Comparison of ENCODE assay signal across 25 cellular contexts in genomic region chr17:33297643-33298042, GRCh38. TPM values are rescaled to one million over a fixed set of nuclear protein-coding genes. Genes with fewer than 3 reads are reported as not detected.
DNase-seq lines count a peak whose midpoint lies in the region; ATAC-seq and TF ChIP-seq lines count a peak whose summit lies in the region.
"Had no signal": no experiment of that assay in that cellular context is flagged by ENCODE, and none has a peak within 500 bp of the region (broad histone marks: within the 10 kb centered on the region; RNA-seq: fewer than 3 reads in every experiment).

No MANE protein-coding gene starts in this region.

- ATAC-seq in activated naive CD8-positive, alpha-beta T cell treated with anti-CD3 and anti-CD28 coated beads, Interleukin-2, amount 50 U/mL, for 24 hours: no peak
- ATAC-seq: GM12878 had no signal

- H2BK15ac ChIP-seq in H9 (ENCODE audit: low read depth, low read length): no peak overlapping the region

- no peaks in the 10 kb centered on the region for H3K79me1 ChIP-seq in H9 (ENCODE audit: insufficient read depth, low read depth, low read length, poor library complexity, severe bottlenecking)

- no peak overlapping the region for H4K5ac ChIP-seq in H9 (ENCODE audit: insufficient read length, low read depth, low read length)

- H3K14ac ChIP-seq in H9 (ENCODE audit: insufficient read depth, low read length): no peak overlapping the region

- H3K79me2 ChIP-seq in H9 (ENCODE audit: insufficient read depth, low read length): no peaks in the 10 kb centered on the region; the same call in 1 of the 2 replicates

- H3K18ac ChIP-seq in H9 (ENCODE audit: insufficient read length, low read depth, low read length): no peak overlapping the region

- TF ChIP-seq CTCF in H9 (conservative IDR thresholded peaks at IDR 0.05) (no peak), Peyer's patch (IDR thresholded peaks at IDR 0.05) (no peak)

- WGBS in H9 (ENCODE audit: extremely low coverage, insufficient read length, low lambda C conversion rate): no CpG with 5 or more reads among the region's 4 CpGs

- peaks cover 15 to 68% (median 59%) of the 10 kb centered on the region in 10 experiments for H3K4me1 ChIP-seq in BLaER1 treated with 17β-estradiol and CSF1 and Interleukin-3, amounts not matched to agents 10 nM and 100 nM
- H3K4me1 ChIP-seq in H9 (ENCODE audit: insufficient read depth, low read length): no peaks in the 10 kb centered on the region; the same call in 1 of the 2 replicates
- H3K4me1 ChIP-seq in Peyer's patch: peaks cover 0 to 9% (median 0%) of the 10 kb centered on the region in 4 donors
- H3K4me1 ChIP-seq: BE2C had no signal

- TF ChIP-seq POLR2A in Peyer's patch (IDR thresholded peaks at IDR 0.05): no peak

- H3K4ac ChIP-seq in H9 (ENCODE audit: low read depth, low read length): no peak overlapping the region

- peak overlapping the region; percentile 55 for H3K27ac Mint-ChIP-seq in activated naive CD8-positive, alpha-beta T cell treated with anti-CD3 and anti-CD28 coated beads, Interleukin-2, amount 50 U/mL, for 24 hours
- no peak overlapping the region for H3K27ac Mint-ChIP-seq in activated naive CD8-positive, alpha-beta T cell treated with anti-CD3 and anti-CD28 coated beads for 36 hours
- no peak overlapping the region for H3K27ac Mint-ChIP-seq in H9
- H3K27ac Mint-ChIP-seq: CD14-positive monocyte; CD4-positive, alpha-beta memory T cell; CD4-positive, CD25-positive, alpha-beta regulatory T cell; CD8-positive, alpha-beta memory T cell had no signal

- peaks cover 5% of the 10 kb centered on the region for H3K23me2 ChIP-seq in H9 (ENCODE audit: insufficient read length, low read depth, low read length, poor library complexity, severe bottlenecking)

- peaks cover 2% of the 10 kb centered on the region for H3K36me3 Mint-ChIP-seq in activated naive CD8-positive, alpha-beta T cell treated with anti-CD3 and anti-CD28 coated beads, Interleukin-2, amount 50 U/mL, for 24 hours (ENCODE audit: low read depth)
- H3K36me3 Mint-ChIP-seq in activated naive CD8-positive, alpha-beta T cell treated with anti-CD3 and anti-CD28 coated beads for 36 hours: no peaks in the 10 kb centered on the region
- peaks cover 0 to 5% (median 0%) of the 10 kb centered on the region in 3 experiments; a peak in 2 of 7 replicates for H3K36me3 Mint-ChIP-seq in H9 (ENCODE audit: insufficient read depth in 1 of 3, low read depth in 3 of 3)
- H3K36me3 Mint-ChIP-seq: CD14-positive monocyte; CD4-positive, alpha-beta memory T cell; CD4-positive, CD25-positive, alpha-beta regulatory T cell had no signal

- no peak overlapping the region for H2BK20ac ChIP-seq in H9 (ENCODE audit: low read depth, low read length, poor library complexity, severe bottlenecking)

- no peak overlapping the region for H3T11ph ChIP-seq in H9 (ENCODE audit: low read length)

- H3K4me3 Mint-ChIP-seq in activated naive CD8-positive, alpha-beta T cell treated with anti-CD3 and anti-CD28 coated beads, Interleukin-2, amount 50 U/mL, for 24 hours: no peak overlapping the region
- H3K4me3 Mint-ChIP-seq in activated naive CD8-positive, alpha-beta T cell treated with anti-CD3 and anti-CD28 coated beads for 36 hours: no peak overlapping the region
- H3K4me3 Mint-ChIP-seq in H9: no peak overlapping the region
- H3K4me3 Mint-ChIP-seq: CD14-positive monocyte; CD4-positive, alpha-beta memory T cell; CD8-positive, alpha-beta memory T cell had no signal

- H2BK120ac ChIP-seq in H9 (ENCODE audit: low read depth, low read length, poor library complexity, severe bottlenecking): no peak overlapping the region

- peaks cover 4% of the 10 kb centered on the region for H3K4me1 Mint-ChIP-seq in activated naive CD8-positive, alpha-beta T cell treated with anti-CD3 and anti-CD28 coated beads, Interleukin-2, amount 50 U/mL, for 24 hours
- peaks cover 9% of the 10 kb centered on the region for H3K4me1 Mint-ChIP-seq in activated naive CD8-positive, alpha-beta T cell treated with anti-CD3 and anti-CD28 coated beads for 36 hours
- H3K4me1 Mint-ChIP-seq in H9: peaks cover 7 to 13% of the 10 kb centered on the region in 2 experiments
- H3K4me1 Mint-ChIP-seq: CD14-positive monocyte had no signal

- H3K23ac ChIP-seq in H9 (ENCODE audit: insufficient read length, low read depth, low read length): no peak overlapping the region

- H3K27me3 Mint-ChIP-seq in activated naive CD8-positive, alpha-beta T cell treated with anti-CD3 and anti-CD28 coated beads, Interleukin-2, amount 50 U/mL, for 24 hours: peaks cover 22% of the 10 kb centered on the region
- peaks cover 39% of the 10 kb centered on the region for H3K27me3 Mint-ChIP-seq in activated naive CD8-positive, alpha-beta T cell treated with anti-CD3 and anti-CD28 coated beads for 36 hours
- peaks cover 81% of the 10 kb centered on the region for H3K27me3 Mint-ChIP-seq in H9 (ENCODE audit: low read depth)

- no peak overlapping the region for H2AFZ ChIP-seq in H9 (ENCODE audit: low read length)

- H2AK5ac ChIP-seq in H9 (ENCODE audit: insufficient read length, low read length): no peak overlapping the region

- H2BK5ac ChIP-seq in H9 (ENCODE audit: insufficient read length, low read length): no peak overlapping the region

- peaks cover 4% of the 10 kb centered on the region for H3K9me3 Mint-ChIP-seq in activated naive CD8-positive, alpha-beta T cell treated with anti-CD3 and anti-CD28 coated beads, Interleukin-2, amount 50 U/mL, for 24 hours
- H3K9me3 Mint-ChIP-seq in activated naive CD8-positive, alpha-beta T cell treated with anti-CD3 and anti-CD28 coated beads for 36 hours: peaks cover 7% of the 10 kb centered on the region
- peaks cover 0 to 8% of the 10 kb centered on the region in 2 experiments; a peak in 2 of 5 replicates for H3K9me3 Mint-ChIP-seq in H9

- peaks cover 0 to 16% (median 0%) of the 10 kb centered on the region in 11 experiments; a peak in 6 of 22 replicates for H3K27me3 ChIP-seq in BLaER1 treated with 17β-estradiol and CSF1 and Interleukin-3, amounts not matched to agents 10 nM and 100 nM
- peaks cover 18% of the 10 kb centered on the region for H3K27me3 ChIP-seq in H9 (ENCODE audit: insufficient read depth, low read length)
- no peaks in the 10 kb centered on the region for H3K27me3 ChIP-seq in Peyer's patch

- H4K91ac ChIP-seq in H9 (ENCODE audit: insufficient read length, low read depth, low read length): no peak overlapping the region

- H3K9ac ChIP-seq in BLaER1 treated with 17β-estradiol and CSF1 and Interleukin-3, amounts not matched to agents 10 nM and 100 nM: no peak overlapping the region
- no peak overlapping the region for H3K9ac ChIP-seq in H9 (ENCODE audit: extremely low read depth, insufficient read length, low read length)

- H4K20me1 ChIP-seq in BLaER1 treated with 17β-estradiol and CSF1 and Interleukin-3, amounts not matched to agents 10 nM and 100 nM: peaks cover 0 to 9% (median 0%) of the 10 kb centered on the region in 11 experiments; a peak in 2 of 22 replicates
- peaks cover 3% of the 10 kb centered on the region for H4K20me1 ChIP-seq in H9 (ENCODE audit: control insufficient read depth, insufficient read depth, insufficient read length)

- H3K4me2 ChIP-seq in BLaER1 treated with 17β-estradiol and CSF1 and Interleukin-3, amounts not matched to agents 10 nM and 100 nM: peak overlapping the region in 7 of 11 experiments; percentile 93 to 100 (median 98); a peak in 10 of 22 replicates
- H3K4me2 ChIP-seq in H9 (ENCODE audit: insufficient read depth, insufficient read length, low read length): no peak overlapping the region

- H3K56ac ChIP-seq in H9 (ENCODE audit: insufficient read length, low read depth, low read length): no peak overlapping the region

- peaks cover 0 to 11% (median 0%) of the 10 kb centered on the region in 11 experiments; a peak in 6 of 22 replicates for H3K36me3 ChIP-seq in BLaER1 treated with 17β-estradiol and CSF1 and Interleukin-3, amounts not matched to agents 10 nM and 100 nM
- H3K36me3 ChIP-seq in Peyer's patch: no peaks in the 10 kb centered on the region
- H3K36me3 ChIP-seq: BE2C had no signal

- DNase-seq in activated naive CD8-positive, alpha-beta T cell treated with anti-CD3 and anti-CD28 coated beads, Interleukin-2, amount 50 U/mL, for 24 hours: no peak
- no peak for DNase-seq in activated naive CD8-positive, alpha-beta T cell treated with anti-CD3 and anti-CD28 coated beads for 36 hours
- DNase-seq in islet precursor cell (peak; percentile 39), H9 (no peak), Peyer's patch (no peak)
- DNase-seq: ACHN; BE2C; C1 segment of cervical spinal cord; CD4-positive, alpha-beta memory T cell; CD4-positive, CD25-positive, alpha-beta regulatory T cell; CD8-positive, alpha-beta memory T cell; COR-L47; DMS 273 treated with DMSO at 0.1 percent for 48 hours; DMS153; DMS53; DMS79; DND-41; EL; GDM1 had no signal

- H3K9me3 ChIP-seq in BLaER1 treated with 17β-estradiol and CSF1 and Interleukin-3, amounts not matched to agents 10 nM and 100 nM (replicated peaks in 1 of 11): peaks cover 9 to 21% (median 14%) of the 10 kb centered on the region in 11 experiments
- H3K9me3 ChIP-seq in H9 (ENCODE audit: control insufficient read depth, low read depth, low read length) (no peaks in the 10 kb centered on the region), Peyer's patch (no peaks in the 10 kb centered on the region)
- H3K9me3 ChIP-seq: BE2C had no signal

- H2BK12ac ChIP-seq in H9 (ENCODE audit: insufficient read length, low read depth, low read length): no peak overlapping the region

- no peak overlapping the region for H3K4me3 ChIP-seq in BLaER1 treated with 17β-estradiol and CSF1 and Interleukin-3, amounts not matched to agents 10 nM and 100 nM
- H3K4me3 ChIP-seq in Peyer's patch: no peak overlapping the region
- H3K4me3 ChIP-seq: GM12878 had no signal

- H4K8ac ChIP-seq in H9 (replicated peaks; ENCODE audit: insufficient read length, low read depth, low read length): no peak overlapping the region

- H3K27ac ChIP-seq in BLaER1 treated with 17β-estradiol and CSF1 and Interleukin-3, amounts not matched to agents 10 nM and 100 nM: peak overlapping the region in 1 of 11 experiments; percentile 89; a peak in 1 of 22 replicates
- H3K27ac ChIP-seq in H9 (ENCODE audit: insufficient read length, low read depth, low read length) (no peak overlapping the region), Peyer's patch (no peak overlapping the region)
- H3K27ac ChIP-seq: 22Rv1 had no signal

RNA-seq across cellular contexts. Expression of gene ASIC2, which starts 4.5 kb away (rescaled TPM):
- total RNA-seq in activated naive CD8-positive, alpha-beta T cell treated with anti-CD3 and anti-CD28 coated beads for 36 hours: not detected
- total RNA-seq in H9 (2021) (0.42 and 0.74 TPM in 2 replicates), Peyer's patch (1 to 10 TPM in 2 of 4 donors, under 1 TPM in 1, not detected in 1; 0.80 to 1.8 (median 1.4) TPM)
- total RNA-seq: A172; CD4-positive, alpha-beta memory T cell; CD4-positive, CD25-positive, alpha-beta regulatory T cell; CD8-positive, alpha-beta memory T cell; G401; GM12878 had no signal
